ENCODE assay signal across 11 cellular contexts in genomic region chr17:50835563-50836231, GRCh38. TPM values are rescaled to one million over a fixed set of nuclear protein-coding genes. Genes with fewer than 3 reads are reported as not detected.
DNase-seq lines count a peak whose midpoint lies in the region; ATAC-seq and TF ChIP-seq lines count a peak whose summit lies in the region.
"Had no signal": no experiment of that assay in that cellular context is flagged by ENCODE, and none has a peak within 500 bp of the region (broad histone marks: within the 10 kb centered on the region; RNA-seq: fewer than 3 reads in every experiment).

Gene WFIKKN2, plus strand, starts transcription at chr17:50835586. Its CDS starts 352 bp downstream, at chr17:50835938.

- no peaks in the 10 kb centered on the region for H3K4me1 ChIP-seq in thoracic aorta (ENCODE audit: control insufficient read depth in 1 of 2, low read depth in 2 of 2)

- H3K9me3 Mint-ChIP-seq in mesothelial cell of epicardium, result no peaks in the 10 kb centered on the region

- H3K4me3 Mint-ChIP-seq in mesothelial cell of epicardium, result no peak within 1 kb of the TSS

- peak within 1 kb of the TSS; percentile 93 for H3K27ac Mint-ChIP-seq in mesothelial cell of epicardium

- ATAC-seq in thoracic aorta (ENCODE audit: insufficient number of reproducible peaks, low FRiP score, low read depth), result no peak
- ATAC-seq in GM21390 (IDR thresholded peaks at IDR 0.05; ENCODE audit: unreplicated experiment), result no peak

- H3K27ac ChIP-seq in thoracic aorta, result no peak within 1 kb of the TSS
- H3K27ac ChIP-seq: neutrophil had no signal

- TF ChIP-seq CTCF in mesothelial cell of epicardium (IDR thresholded peaks at IDR 0.05; ENCODE audit: unreplicated experiment), result no peak
- no peak for TF ChIP-seq CTCF in thoracic aorta (IDR thresholded peaks at IDR 0.05)

- H3K27me3 ChIP-seq in thoracic aorta (replicated peaks; ENCODE audit: insufficient read depth), result no peaks in the 10 kb centered on the region

- no peaks in the 10 kb centered on the region for H3K36me3 ChIP-seq in thoracic aorta
- H3K36me3 ChIP-seq: neutrophil had no signal

- H3K4me3 ChIP-seq in thoracic aorta, result peak within 1 kb of the TSS; percentile 71

- peaks cover 45% of the 10 kb centered on the region for H3K4me1 Mint-ChIP-seq in mesothelial cell of epicardium

- no peaks in the 10 kb centered on the region for H3K27me3 Mint-ChIP-seq in mesothelial cell of epicardium (ENCODE audit: low read depth)

- no peaks in the 10 kb centered on the region for H3K36me3 Mint-ChIP-seq in mesothelial cell of epicardium

- H3K9me3 ChIP-seq in thoracic aorta, result no peaks in the 10 kb centered on the region
- H3K9me3 ChIP-seq: neutrophil had no signal

- DNase-seq in NCI-H2171 (lab: John Stamatoyannopoulos, UW), result peak; percentile 38
- no peak for DNase-seq in NCI-H2171 treated with DMSO at 0.1 percent for 48 hours (lab: John Stamatoyannopoulos, UW)
- DNase-seq in cerebellar cortex (ENCODE audit: low spot score), result peak; percentile 28
- no peak for DNase-seq in mesothelial cell of epicardium (ENCODE audit: low spot score in 2 of 2, unreplicated experiment in 2 of 2)
- DNase-seq in thoracic aorta (ENCODE audit: low spot score), result no peak
- DNase-seq in NCI-H226, result no peak
- no peak for DNase-seq in DMS153 treated with DMSO at 0.1 percent for 48 hours (lab: John Stamatoyannopoulos, UW; ENCODE audit: unreplicated experiment)
- DNase-seq: amygdala, NCI-H2029 had no signal

RNA-seq across cellular contexts. Expression of gene WFIKKN2, which starts in this region (rescaled TPM):
- 0.42 to 0.68 TPM (median 0.60 TPM) in 3 replicates for total RNA-seq in mesothelial cell of epicardium
- under 1 TPM in 1 of 2 donors, not detected in 1; 0.14 TPM for total RNA-seq in thoracic aorta

Comparison
In these comparisons a context has a peak if more than half of its experiments do, and no peak if none do; other contexts are left out.
1. DNase-seq: peak in NCI-H2171 (single experiment) and cerebellar cortex (single experiment); none in NCI-H2171 treated with DMSO at 0.1 percent for 48 hours (single experiment), mesothelial cell of epicardium (0 of 2), thoracic aorta (single experiment), NCI-H226 (single experiment) and DMS153 treated with DMSO at 0.1 percent for 48 hours (single experiment).